ENCODE assay signal across 1 cellular context in the genomic region with DNA sequence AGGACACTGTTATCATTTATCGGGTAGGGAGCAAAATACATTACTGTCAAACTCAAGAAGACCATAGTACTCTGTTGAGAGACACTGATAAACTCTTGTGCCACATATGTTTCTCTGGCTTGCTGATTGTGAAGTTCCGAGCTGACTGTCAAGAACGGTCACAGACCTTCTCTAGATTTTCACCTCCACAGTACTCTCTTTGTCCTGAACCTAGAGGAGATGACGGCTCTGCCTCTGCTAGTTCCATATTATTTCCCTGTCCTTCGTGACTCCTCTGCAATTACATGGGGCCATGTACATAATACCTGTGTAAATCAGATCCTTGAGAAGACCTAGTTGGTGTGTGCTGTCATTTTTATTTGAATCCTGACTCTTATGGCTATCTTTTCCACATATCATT.
TF ChIP-seq lines count a peak whose summit lies in the region.

No MANE protein-coding gene starts in this region.

TF ChIP-seq in H1, 55 proteins besides CTCF, POLR2A, EP300 and RAD21 (continued from another document):
- TF ChIP-seq, protein P1, sequence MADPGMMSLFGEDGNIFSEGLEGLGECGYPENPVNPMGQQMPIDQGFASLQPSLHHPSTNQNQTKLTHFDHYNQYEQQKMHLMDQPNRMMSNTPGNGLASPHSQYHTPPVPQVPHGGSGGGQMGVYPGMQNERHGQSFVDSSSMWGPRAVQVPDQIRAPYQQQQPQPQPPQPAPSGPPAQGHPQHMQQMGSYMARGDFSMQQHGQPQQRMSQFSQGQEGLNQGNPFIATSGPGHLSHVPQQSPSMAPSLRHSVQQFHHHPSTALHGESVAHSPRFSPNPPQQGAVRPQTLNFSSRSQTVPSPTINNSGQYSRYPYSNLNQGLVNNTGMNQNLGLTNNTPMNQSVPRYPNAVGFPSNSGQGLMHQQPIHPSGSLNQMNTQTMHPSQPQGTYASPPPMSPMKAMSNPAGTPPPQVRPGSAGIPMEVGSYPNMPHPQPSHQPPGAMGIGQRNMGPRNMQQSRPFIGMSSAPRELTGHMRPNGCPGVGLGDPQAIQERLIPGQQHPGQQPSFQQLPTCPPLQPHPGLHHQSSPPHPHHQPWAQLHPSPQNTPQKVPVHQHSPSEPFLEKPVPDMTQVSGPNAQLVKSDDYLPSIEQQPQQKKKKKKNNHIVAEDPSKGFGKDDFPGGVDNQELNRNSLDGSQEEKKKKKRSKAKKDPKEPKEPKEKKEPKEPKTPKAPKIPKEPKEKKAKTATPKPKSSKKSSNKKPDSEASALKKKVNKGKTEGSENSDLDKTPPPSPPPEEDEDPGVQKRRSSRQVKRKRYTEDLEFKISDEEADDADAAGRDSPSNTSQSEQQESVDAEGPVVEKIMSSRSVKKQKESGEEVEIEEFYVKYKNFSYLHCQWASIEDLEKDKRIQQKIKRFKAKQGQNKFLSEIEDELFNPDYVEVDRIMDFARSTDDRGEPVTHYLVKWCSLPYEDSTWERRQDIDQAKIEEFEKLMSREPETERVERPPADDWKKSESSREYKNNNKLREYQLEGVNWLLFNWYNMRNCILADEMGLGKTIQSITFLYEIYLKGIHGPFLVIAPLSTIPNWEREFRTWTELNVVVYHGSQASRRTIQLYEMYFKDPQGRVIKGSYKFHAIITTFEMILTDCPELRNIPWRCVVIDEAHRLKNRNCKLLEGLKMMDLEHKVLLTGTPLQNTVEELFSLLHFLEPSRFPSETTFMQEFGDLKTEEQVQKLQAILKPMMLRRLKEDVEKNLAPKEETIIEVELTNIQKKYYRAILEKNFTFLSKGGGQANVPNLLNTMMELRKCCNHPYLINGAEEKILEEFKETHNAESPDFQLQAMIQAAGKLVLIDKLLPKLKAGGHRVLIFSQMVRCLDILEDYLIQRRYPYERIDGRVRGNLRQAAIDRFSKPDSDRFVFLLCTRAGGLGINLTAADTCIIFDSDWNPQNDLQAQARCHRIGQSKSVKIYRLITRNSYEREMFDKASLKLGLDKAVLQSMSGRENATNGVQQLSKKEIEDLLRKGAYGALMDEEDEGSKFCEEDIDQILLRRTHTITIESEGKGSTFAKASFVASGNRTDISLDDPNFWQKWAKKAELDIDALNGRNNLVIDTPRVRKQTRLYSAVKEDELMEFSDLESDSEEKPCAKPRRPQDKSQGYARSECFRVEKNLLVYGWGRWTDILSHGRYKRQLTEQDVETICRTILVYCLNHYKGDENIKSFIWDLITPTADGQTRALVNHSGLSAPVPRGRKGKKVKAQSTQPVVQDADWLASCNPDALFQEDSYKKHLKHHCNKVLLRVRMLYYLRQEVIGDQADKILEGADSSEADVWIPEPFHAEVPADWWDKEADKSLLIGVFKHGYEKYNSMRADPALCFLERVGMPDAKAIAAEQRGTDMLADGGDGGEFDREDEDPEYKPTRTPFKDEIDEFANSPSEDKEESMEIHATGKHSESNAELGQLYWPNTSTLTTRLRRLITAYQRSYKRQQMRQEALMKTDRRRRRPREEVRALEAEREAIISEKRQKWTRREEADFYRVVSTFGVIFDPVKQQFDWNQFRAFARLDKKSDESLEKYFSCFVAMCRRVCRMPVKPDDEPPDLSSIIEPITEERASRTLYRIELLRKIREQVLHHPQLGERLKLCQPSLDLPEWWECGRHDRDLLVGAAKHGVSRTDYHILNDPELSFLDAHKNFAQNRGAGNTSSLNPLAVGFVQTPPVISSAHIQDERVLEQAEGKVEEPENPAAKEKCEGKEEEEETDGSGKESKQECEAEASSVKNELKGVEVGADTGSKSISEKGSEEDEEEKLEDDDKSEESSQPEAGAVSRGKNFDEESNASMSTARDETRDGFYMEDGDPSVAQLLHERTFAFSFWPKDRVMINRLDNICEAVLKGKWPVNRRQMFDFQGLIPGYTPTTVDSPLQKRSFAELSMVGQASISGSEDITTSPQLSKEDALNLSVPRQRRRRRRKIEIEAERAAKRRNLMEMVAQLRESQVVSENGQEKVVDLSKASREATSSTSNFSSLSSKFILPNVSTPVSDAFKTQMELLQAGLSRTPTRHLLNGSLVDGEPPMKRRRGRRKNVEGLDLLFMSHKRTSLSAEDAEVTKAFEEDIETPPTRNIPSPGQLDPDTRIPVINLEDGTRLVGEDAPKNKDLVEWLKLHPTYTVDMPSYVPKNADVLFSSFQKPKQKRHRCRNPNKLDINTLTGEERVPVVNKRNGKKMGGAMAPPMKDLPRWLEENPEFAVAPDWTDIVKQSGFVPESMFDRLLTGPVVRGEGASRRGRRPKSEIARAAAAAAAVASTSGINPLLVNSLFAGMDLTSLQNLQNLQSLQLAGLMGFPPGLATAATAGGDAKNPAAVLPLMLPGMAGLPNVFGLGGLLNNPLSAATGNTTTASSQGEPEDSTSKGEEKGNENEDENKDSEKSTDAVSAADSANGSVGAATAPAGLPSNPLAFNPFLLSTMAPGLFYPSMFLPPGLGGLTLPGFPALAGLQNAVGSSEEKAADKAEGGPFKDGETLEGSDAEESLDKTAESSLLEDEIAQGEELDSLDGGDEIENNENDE (IDR thresholded peaks at IDR 0.05; ENCODE audit: insufficient replicate concordance, low read length), result no peak
- no peak for TF ChIP-seq MAX (IDR thresholded peaks at IDR 0.05)
- TF ChIP-seq ASH2L (IDR thresholded peaks at IDR 0.05; ENCODE audit: low read length), result no peak
- no peak for TF ChIP-seq FOSL1 (IDR thresholded peaks at IDR 0.05; ENCODE audit: insufficient read depth, low read depth, low read length)
- no peak for TF ChIP-seq EZH2 (IDR thresholded peaks at IDR 0.05; ENCODE audit: low read depth, low read length, severe bottlenecking)
- TF ChIP-seq EGR1 (IDR thresholded peaks at IDR 0.05; ENCODE audit: borderline replicate concordance, low read depth, low read length), result no peak
- no peak for TF ChIP-seq CREB1 (IDR thresholded peaks at IDR 0.05)
- TF ChIP-seq KDM4A (IDR thresholded peaks at IDR 0.05; ENCODE audit: low read depth, low read length, severe bottlenecking), result no peak
- no peak for TF ChIP-seq GABPA (IDR thresholded peaks at IDR 0.05; ENCODE audit: borderline replicate concordance, insufficient read depth, low read length)
- TF ChIP-seq RFX5 (IDR thresholded peaks at IDR 0.05; ENCODE audit: borderline replicate concordance, low read depth, low read length), result no peak
- TF ChIP-seq RNF2 (IDR thresholded peaks at IDR 0.05; ENCODE audit: borderline replicate concordance, low read depth, low read length, missing control alignments, poor library complexity, severe bottlenecking), result no peak
